22 cellular contexts compared by ENCODE assay signal in the genomic region with DNA sequence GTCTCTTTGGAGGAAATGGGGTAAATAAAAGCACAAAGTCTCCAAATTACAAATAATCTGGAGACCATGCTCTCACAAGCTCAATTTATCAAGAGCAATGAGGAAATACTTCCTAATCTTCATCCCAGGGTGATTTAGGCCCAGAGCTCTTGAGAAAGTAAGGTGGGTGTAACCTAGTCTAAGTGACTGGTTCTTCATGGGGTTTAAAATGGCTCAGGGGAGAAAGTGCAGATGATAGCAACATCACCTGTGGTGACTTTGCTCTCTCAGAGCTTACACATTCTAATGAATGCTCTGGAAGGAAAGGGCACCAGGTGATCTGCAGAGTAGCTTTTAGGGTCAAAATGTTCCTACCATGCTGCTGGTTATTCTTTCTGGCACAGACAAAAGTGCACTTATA.
DNase-seq lines count a peak whose midpoint lies in the region; ATAC-seq, FAIRE-seq and TF ChIP-seq lines count a peak whose summit lies in the region.
"Had no signal": no experiment of that assay in that cellular context is flagged by ENCODE, and none has a peak within 500 bp of the region (broad histone marks: within the 10 kb centered on the region; RNA-seq: fewer than 3 reads in every experiment).

No MANE protein-coding gene starts in this region.

- H3K79me2 ChIP-seq in keratinocyte (ENCODE audit: control insufficient read depth, insufficient read depth, low read length), result no peaks in the 10 kb centered on the region

- H3K36me3 ChIP-seq in breast epithelium (no peaks in the 10 kb centered on the region), keratinocyte (ENCODE audit: control insufficient read depth in 2 of 2, extremely low read depth in 1 of 2, insufficient read depth in 2 of 2, low read length in 2 of 2) (no peaks in the 10 kb centered on the region), right lobe of liver (no peaks in the 10 kb centered on the region)
- H3K36me3 ChIP-seq: prostate gland, upper lobe of left lung had no signal

- H3K4me3 Mint-ChIP-seq in MCF 10A (ENCODE audit: unreplicated experiment), result peak overlapping the region; percentile 47
- H3K4me3 Mint-ChIP-seq: activated naive CD4-positive, alpha-beta T cell treated with anti-CD3 and anti-CD28 coated beads, Interleukin-2, amount 10 ng/mL, durations not matched to agents 7 days and 5 days; activated T-cell treated with anti-CD3 and anti-CD28 coated beads, Interleukin-2, amount 50 U/mL, for 72 hours; CD8-positive, alpha-beta memory T cell; T-helper 1 cell treated with Interleukin-12 subunit alpha and Interleukin-12 subunit beta and Interleukin-4 antibody, amounts not matched to agents 30 μg/mL and 1 μg/mL, for 36 hours had no signal

- H3K4me3 ChIP-seq in breast epithelium, result no peak overlapping the region
- peak overlapping the region in 1 of 3 experiments; percentile 5 for H3K4me3 ChIP-seq in keratinocyte (ENCODE audit: control insufficient read depth in 2 of 3, extremely low read depth in 1 of 3, insufficient read depth in 2 of 3, low read depth in 1 of 3, low read length in 3 of 3)
- no peak overlapping the region for H3K4me3 ChIP-seq in right lobe of liver
- H3K4me3 ChIP-seq: coronary artery, prostate gland, upper lobe of left lung had no signal

- peak; percentile 84 for FAIRE-seq in keratinocyte (lab: Jason Lieb, UNC)

- H3K27ac Mint-ChIP-seq in MCF 10A (ENCODE audit: low read depth, unreplicated experiment), result peak overlapping the region; percentile 99
- H3K27ac Mint-ChIP-seq: activated naive CD4-positive, alpha-beta T cell treated with anti-CD3 and anti-CD28 coated beads, Interleukin-2, amount 10 ng/mL, durations not matched to agents 7 days and 5 days; activated T-cell treated with anti-CD3 and anti-CD28 coated beads, Interleukin-2, amount 50 U/mL, for 72 hours; CD8-positive, alpha-beta memory T cell; T-helper 1 cell treated with Interleukin-12 subunit alpha and Interleukin-12 subunit beta and Interleukin-4 antibody, amounts not matched to agents 30 μg/mL and 1 μg/mL, for 36 hours had no signal

- CTCF ChIA-PET in MCF 10A (lab: Yijun Ruan, JAX), result interaction anchor here (0.6 to 4.6 kb wide), 16 partner anchors 16 to 1989 kb away, joined by 3 to 26 read pairs (median 4); no protein-coding TSS in a partner anchor

- H3K9ac ChIP-seq in keratinocyte (ENCODE audit: control insufficient read depth, extremely low read depth, insufficient read depth, low read length), result peak overlapping the region; percentile 45

- H3K27ac ChIP-seq in breast epithelium (no peak overlapping the region), keratinocyte (ENCODE audit: control insufficient read depth, insufficient read depth, low read length) (peak overlapping the region; percentile 71), right lobe of liver (no peak overlapping the region)
- H3K27ac ChIP-seq: coronary artery, prostate gland, upper lobe of left lung had no signal

- peaks cover 45% of the 10 kb centered on the region for H3K4me1 Mint-ChIP-seq in MCF 10A (ENCODE audit: insufficient read depth, unreplicated experiment)
- H3K4me1 Mint-ChIP-seq: activated naive CD4-positive, alpha-beta T cell treated with anti-CD3 and anti-CD28 coated beads, Interleukin-2, amount 10 ng/mL, durations not matched to agents 7 days and 5 days; CD8-positive, alpha-beta memory T cell had no signal

- DNase-seq in MCF 10A (ENCODE audit: unreplicated experiment) (no peak), breast epithelium (ENCODE audit: low spot score in 2 of 2) (no peak), SW480 (ENCODE audit: low spot score) (peak; percentile 13), keratinocyte (ENCODE audit: low read depth, low spot score) (no peak), right lobe of liver (no peak), COLO829 (ENCODE audit: low spot score) (no peak), NCI-H2196 (lab: John Stamatoyannopoulos, UW; ENCODE audit: unreplicated experiment) (no peak)
- DNase-seq: activated naive CD4-positive, alpha-beta T cell treated with anti-CD3 and anti-CD28 coated beads, Interleukin-2, amount 10 ng/mL, durations not matched to agents 7 days and 5 days; activated T-cell treated with anti-CD3 and anti-CD28 coated beads, Interleukin-2, amount 50 U/mL, for 72 hours; amygdala; CD8-positive, alpha-beta memory T cell; GDM1; kidney glomerular epithelial cell; NCI-H1092 treated with DMSO at 0.1 percent for 48 hours; NCI-H1930; NCI-H345 had no signal

- no peaks in the 10 kb centered on the region for H4K20me1 ChIP-seq in keratinocyte (ENCODE audit: control insufficient read depth, extremely low read depth, insufficient read depth, low read length)

- H3K9me1 ChIP-seq in keratinocyte (ENCODE audit: control insufficient read depth, extremely low read depth, insufficient read depth, low read length), result no peaks in the 10 kb centered on the region

- ATAC-seq in HG02840 (IDR thresholded peaks at IDR 0.05; ENCODE audit: low FRiP score, unreplicated experiment) (no peak), right lobe of liver (no peak)
- ATAC-seq: activated T-cell treated with anti-CD3 and anti-CD28 coated beads, Interleukin-2, amount 50 U/mL, for 72 hours; Panc1 had no signal

- TF ChIP-seq POLR2A in breast epithelium (IDR thresholded peaks at IDR 0.05), result no peak
- TF ChIP-seq POLR2A in right lobe of liver (IDR thresholded peaks at IDR 0.05), result no peak

- H3K27me3 ChIP-seq in breast epithelium (no peaks in the 10 kb centered on the region), keratinocyte (ENCODE audit: control insufficient read depth, extremely low read depth, insufficient read depth, low read length) (no peaks in the 10 kb centered on the region), right lobe of liver (no peaks in the 10 kb centered on the region)
- H3K27me3 ChIP-seq: upper lobe of left lung had no signal

- H2AFZ ChIP-seq in keratinocyte (ENCODE audit: control insufficient read depth, low read length), result peak overlapping the region; percentile 30

- peak overlapping the region; percentile 75 for H3K4me2 ChIP-seq in keratinocyte (ENCODE audit: control insufficient read depth, extremely low read depth, insufficient read depth, low read depth, low read length)

- intact Hi-C loops in MCF 10A (cut with micrococcal nuclease), result loop anchor here (2.0 to 5.0 kb wide), 2 partner anchors 49 to 244 kb away; no protein-coding TSS in a partner anchor
- intact Hi-C loops in breast epithelium (cut with DNase I; ENCODE audit: low total_unique reads), result no loop called here
- intact Hi-C loops in right lobe of liver (cut with DNase I), result no loop called here

- H3K4me1 ChIP-seq in breast epithelium, result no peaks in the 10 kb centered on the region
- H3K4me1 ChIP-seq in keratinocyte (ENCODE audit: control insufficient read depth, extremely low read depth, insufficient read depth, low read length), result peaks cover 44% of the 10 kb centered on the region
- H3K4me1 ChIP-seq in right lobe of liver, result no peaks in the 10 kb centered on the region
- H3K4me1 ChIP-seq: prostate gland, upper lobe of left lung had no signal

- no peaks in the 10 kb centered on the region for H3K27me3 Mint-ChIP-seq in MCF 10A (ENCODE audit: insufficient read depth, unreplicated experiment)
- H3K27me3 Mint-ChIP-seq: activated naive CD4-positive, alpha-beta T cell treated with anti-CD3 and anti-CD28 coated beads, Interleukin-2, amount 10 ng/mL, durations not matched to agents 7 days and 5 days had no signal

- H3K9me3 Mint-ChIP-seq in MCF 10A (ENCODE audit: unreplicated experiment), result peaks cover 16% of the 10 kb centered on the region

- TF ChIP-seq CTCF in MCF 10A (IDR thresholded peaks at IDR 0.05; ENCODE audit: unreplicated experiment) (no peak), breast epithelium (IDR thresholded peaks at IDR 0.05) (no peak), keratinocyte (optimal IDR thresholded peaks at IDR 0.05 in 1 of 3, IDR thresholded peaks at IDR 0.05 in 1 of 3, conservative IDR thresholded peaks at IDR 0.05 in 1 of 3; ENCODE audit: extremely low read depth in 1 of 3, insufficient read depth in 2 of 3, low read length in 3 of 3) (no peak), right lobe of liver (IDR thresholded peaks at IDR 0.05) (no peak)

- peaks cover 10% of the 10 kb centered on the region for H3K36me3 Mint-ChIP-seq in MCF 10A (ENCODE audit: insufficient read depth, unreplicated experiment)
- H3K36me3 Mint-ChIP-seq: activated naive CD4-positive, alpha-beta T cell treated with anti-CD3 and anti-CD28 coated beads, Interleukin-2, amount 10 ng/mL, durations not matched to agents 7 days and 5 days had no signal

- BruUV-seq in MCF 10A (replicated peaks; lab: Mats Ljungman, UMichigan), result TSS peak; percentile 83

- H3K9me3 ChIP-seq in breast epithelium (peaks cover 0 to 2% of the 10 kb centered on the region in 2 donors), keratinocyte (ENCODE audit: control insufficient read depth, low read depth, low read length) (no peaks in the 10 kb centered on the region), right lobe of liver (no peaks in the 10 kb centered on the region)
- H3K9me3 ChIP-seq: prostate gland, upper lobe of left lung had no signal

- POLR2A ChIA-PET in MCF 10A (lab: Yijun Ruan, JAX), result interaction anchor here (0.7 to 7.5 kb wide), 37 partner anchors 10 to 962 kb away, joined by 3 to 121 read pairs (median 5); a partner anchor contains a TSS

- dilution Hi-C loops in keratinocyte (cut with MboI; ENCODE audit: extremely low pct_ligation_motif_present, low sequenced_read_pairs), result no loop called here
